1 cellular context compared by ENCODE assay signal in genomic region chr4:160981083-160981482, GRCh38.
TF ChIP-seq lines count a peak whose summit lies in the region.

No MANE protein-coding gene starts in this region.

TF ChIP-seq in GM23338, 12 proteins besides CTCF, POLR2A, EP300 and RAD21 (continued from another document):
- TF ChIP-seq ZNF331 (CRISPR knock-in tag; IDR thresholded peaks at IDR 0.05; ENCODE audit: low read depth) (no peak), EZH2phosphoT487 (IDR thresholded peaks at IDR 0.05; ENCODE audit: unreplicated experiment) (no peak)
